Comparison of ENCODE assay signal across 2 cellular contexts in the genomic region with DNA sequence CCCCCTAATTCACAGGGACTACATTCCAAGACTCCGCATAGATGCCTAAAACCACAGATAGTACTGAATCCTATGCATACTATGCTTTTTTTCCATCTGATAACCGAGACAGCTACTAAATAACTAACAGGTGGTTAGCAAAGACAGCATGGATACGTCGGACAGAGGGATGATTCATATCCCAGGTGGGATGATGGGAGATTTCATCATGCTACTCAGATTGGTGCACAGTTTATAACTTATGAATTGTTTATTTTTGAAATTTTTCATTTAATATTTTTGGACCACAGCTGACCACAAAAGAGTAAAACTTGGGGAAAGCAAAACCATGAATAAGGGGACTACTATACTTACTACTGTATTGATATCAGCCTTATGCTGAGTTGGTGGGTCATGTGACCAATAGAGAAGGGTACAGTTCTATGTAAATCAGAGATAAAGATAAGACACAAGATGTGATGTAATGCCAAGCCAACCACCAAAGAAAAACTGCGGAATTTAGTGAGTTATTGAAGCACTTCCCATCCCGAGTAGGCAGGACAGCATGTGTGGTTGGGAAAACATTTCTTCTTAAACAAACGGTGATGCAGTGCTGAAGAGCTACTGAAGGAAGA.
TF ChIP-seq lines count a peak whose summit lies in the region.

No MANE protein-coding gene starts in this region.

TF ChIP-seq in IMR-90, 13 proteins besides CTCF, POLR2A, EP300 and RAD21:
- TF ChIP-seq, protein P1, sequence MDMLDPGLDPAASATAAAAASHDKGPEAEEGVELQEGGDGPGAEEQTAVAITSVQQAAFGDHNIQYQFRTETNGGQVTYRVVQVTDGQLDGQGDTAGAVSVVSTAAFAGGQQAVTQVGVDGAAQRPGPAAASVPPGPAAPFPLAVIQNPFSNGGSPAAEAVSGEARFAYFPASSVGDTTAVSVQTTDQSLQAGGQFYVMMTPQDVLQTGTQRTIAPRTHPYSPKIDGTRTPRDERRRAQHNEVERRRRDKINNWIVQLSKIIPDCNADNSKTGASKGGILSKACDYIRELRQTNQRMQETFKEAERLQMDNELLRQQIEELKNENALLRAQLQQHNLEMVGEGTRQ (IDR thresholded peaks at IDR 0.05; ENCODE audit: low read depth, low read length), result peak; percentile 40; the same call in 1 of the 2 replicates
- TF ChIP-seq RFX5 (IDR thresholded peaks at IDR 0.05; ENCODE audit: low read depth, low read length), result no peak
- TF ChIP-seq NFE2L2 (IDR thresholded peaks at IDR 0.05; ENCODE audit: low read depth, low read length), result no peak
- TF ChIP-seq, protein P2, sequence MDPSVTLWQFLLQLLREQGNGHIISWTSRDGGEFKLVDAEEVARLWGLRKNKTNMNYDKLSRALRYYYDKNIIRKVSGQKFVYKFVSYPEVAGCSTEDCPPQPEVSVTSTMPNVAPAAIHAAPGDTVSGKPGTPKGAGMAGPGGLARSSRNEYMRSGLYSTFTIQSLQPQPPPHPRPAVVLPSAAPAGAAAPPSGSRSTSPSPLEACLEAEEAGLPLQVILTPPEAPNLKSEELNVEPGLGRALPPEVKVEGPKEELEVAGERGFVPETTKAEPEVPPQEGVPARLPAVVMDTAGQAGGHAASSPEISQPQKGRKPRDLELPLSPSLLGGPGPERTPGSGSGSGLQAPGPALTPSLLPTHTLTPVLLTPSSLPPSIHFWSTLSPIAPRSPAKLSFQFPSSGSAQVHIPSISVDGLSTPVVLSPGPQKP (IDR thresholded peaks at IDR 0.05; ENCODE audit: borderline replicate concordance, low read depth, low read length), result no peak

TF ChIP-seq in K562, 482 proteins besides CTCF, POLR2A, EP300 and RAD21 (continued from another document):
- TF ChIP-seq, protein P3, sequence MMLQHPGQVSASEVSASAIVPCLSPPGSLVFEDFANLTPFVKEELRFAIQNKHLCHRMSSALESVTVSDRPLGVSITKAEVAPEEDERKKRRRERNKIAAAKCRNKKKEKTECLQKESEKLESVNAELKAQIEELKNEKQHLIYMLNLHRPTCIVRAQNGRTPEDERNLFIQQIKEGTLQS (IDR thresholded peaks at IDR 0.05), result 0 out of 2 replicates have a peak, but pooled peaks have one; percentile 27
- TF ChIP-seq, protein P3 (CRISPR knock-in tag; conservative IDR thresholded peaks at IDR 0.05), result no peak
- TF ChIP-seq MCM2 (IDR thresholded peaks at IDR 0.05; ENCODE audit: low read depth) (no peak), NCOA1 (IDR thresholded peaks at IDR 0.05; ENCODE audit: low read depth) (no peak), ZNF134 (CRISPR knock-in tag; conservative IDR thresholded peaks at IDR 0.05) (no peak), MEIS2 (IDR thresholded peaks at IDR 0.05; ENCODE audit: partially characterized antibody) (peak; percentile 40)
- TF ChIP-seq, protein P4, sequence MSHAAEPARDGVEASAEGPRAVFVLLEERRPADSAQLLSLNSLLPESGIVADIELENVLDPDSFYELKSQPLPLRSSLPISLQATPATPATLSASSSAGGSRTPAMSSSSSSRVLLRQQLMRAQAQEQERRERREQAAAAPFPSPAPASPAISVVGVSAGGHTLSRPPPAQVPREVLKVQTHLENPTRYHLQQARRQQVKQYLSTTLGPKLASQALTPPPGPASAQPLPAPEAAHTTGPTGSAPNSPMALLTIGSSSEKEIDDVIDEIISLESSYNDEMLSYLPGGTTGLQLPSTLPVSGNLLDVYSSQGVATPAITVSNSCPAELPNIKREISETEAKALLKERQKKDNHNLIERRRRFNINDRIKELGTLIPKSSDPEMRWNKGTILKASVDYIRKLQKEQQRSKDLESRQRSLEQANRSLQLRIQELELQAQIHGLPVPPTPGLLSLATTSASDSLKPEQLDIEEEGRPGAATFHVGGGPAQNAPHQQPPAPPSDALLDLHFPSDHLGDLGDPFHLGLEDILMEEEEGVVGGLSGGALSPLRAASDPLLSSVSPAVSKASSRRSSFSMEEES (CRISPR knock-in tag; IDR thresholded peaks at IDR 0.05), result peak; percentile 78
